In genomic region chr12:50066402-50066801, GRCh38 we compare ENCODE assay signal across 9 cellular contexts. TPM values are rescaled to one million over a fixed set of nuclear protein-coding genes. Genes with fewer than 3 reads are reported as not detected.
DNase-seq lines count a peak whose midpoint lies in the region; ATAC-seq and TF ChIP-seq lines count a peak whose summit lies in the region.
"Had no signal": no experiment of that assay in that cellular context is flagged by ENCODE, and none has a peak within 500 bp of the region (broad histone marks: within the 10 kb centered on the region; RNA-seq: fewer than 3 reads in every experiment).

No MANE protein-coding gene starts in this region.

- no peak for ATAC-seq in HG02610 (IDR thresholded peaks at IDR 0.05; ENCODE audit: unreplicated experiment)

- H3K4me2 ChIP-seq in GM23248 (ENCODE audit: unreplicated experiment): peak overlapping the region; percentile 44

- no peak overlapping the region for H2AFZ ChIP-seq in GM23248

- H3K27me3 ChIP-seq in GM23248 (replicated peaks; ENCODE audit: insufficient read depth) (no peaks in the 10 kb centered on the region), NT2/D1 (ENCODE audit: insufficient read depth, insufficient read length) (peaks cover 8% of the 10 kb centered on the region)
- H3K27me3 ChIP-seq: Peyer's patch had no signal

- peak overlapping the region; percentile 38; the same call in 1 of the 2 replicates for H3K9ac ChIP-seq in GM23248
- H3K9ac ChIP-seq in NT2/D1 (ENCODE audit: insufficient read length, low read depth): no peak overlapping the region

- peaks cover 11% of the 10 kb centered on the region for H3K4me1 ChIP-seq in GM23248 (ENCODE audit: insufficient read depth)
- H3K4me1 ChIP-seq in NT2/D1 (ENCODE audit: insufficient read depth, insufficient read length): peaks cover 11% of the 10 kb centered on the region

- DNase-seq in GM23248: peak; percentile 94
- peak; percentile 78 for DNase-seq in NT2/D1 (ENCODE audit: low read depth, low spot score)
- DNase-seq in fibroblast of the aortic adventitia (ENCODE audit: low read depth): peak; percentile 61
- DNase-seq in retinal pigment epithelial cell (ENCODE audit: low read depth): peak; percentile 80
- DNase-seq in cortex of kidney (lab: John Stamatoyannopoulos, UW): no peak
- DNase-seq in DMS79 (lab: John Stamatoyannopoulos, UW): no peak
- DNase-seq in Ammon's horn (ENCODE audit: low spot score): no peak
- DNase-seq: Peyer's patch had no signal

- H3K79me2 ChIP-seq in GM23248 (ENCODE audit: insufficient read depth): no peaks in the 10 kb centered on the region

- TF ChIP-seq CTCF in fibroblast of the aortic adventitia (IDR thresholded peaks at IDR 0.05; ENCODE audit: insufficient read depth, low read length) (no peak), retinal pigment epithelial cell (conservative IDR thresholded peaks at IDR 0.05; ENCODE audit: low read depth, low read length) (no peak)

- peak overlapping the region; percentile 64 for H3K27ac ChIP-seq in GM23248

- no peaks in the 10 kb centered on the region for H3K9me2 ChIP-seq in GM23248 (ENCODE audit: insufficient read depth)

- H3F3A ChIP-seq in GM23248 (ENCODE audit: insufficient read depth): peaks cover 10% of the 10 kb centered on the region; the same call in 1 of the 2 replicates

- H3K4me3 ChIP-seq in GM23248: no peak overlapping the region
- no peak overlapping the region for H3K4me3 ChIP-seq in NT2/D1 (ENCODE audit: insufficient read length, low read depth)
- H3K4me3 ChIP-seq in fibroblast of the aortic adventitia (ENCODE audit: low read depth, low read length): no peak overlapping the region
- H3K4me3 ChIP-seq in retinal pigment epithelial cell (ENCODE audit: low read length): no peak overlapping the region
- H3K4me3 ChIP-seq: Peyer's patch had no signal

- in situ Hi-C loops in GM23248 (cut with MboI): loop anchor here (25.0 kb wide), 1 partner anchor 204 kb away; no protein-coding TSS in a partner anchor

- H4K20me1 ChIP-seq in GM23248 (ENCODE audit: insufficient read depth): no peaks in the 10 kb centered on the region

- WGBS in GM23248 (ENCODE audit: low coverage in 1 of 2, low lambda C conversion rate in 2 of 2, missing lambda C conversion rate in 2 of 2), 2 experiments: 52 to 59% methylated on average over 5 of the region's 5 CpGs

- no peaks in the 10 kb centered on the region for H3K9me3 ChIP-seq in GM23248 (ENCODE audit: low read depth)
- H3K9me3 ChIP-seq in NT2/D1 (ENCODE audit: insufficient read depth, low read length): no peaks in the 10 kb centered on the region
- H3K9me3 ChIP-seq: Peyer's patch had no signal

- H3K36me3 ChIP-seq in GM23248 (ENCODE audit: low read depth) (no peaks in the 10 kb centered on the region), NT2/D1 (ENCODE audit: insufficient read depth, insufficient read length, low read length) (no peaks in the 10 kb centered on the region)
- H3K36me3 ChIP-seq: Peyer's patch had no signal

RNA-seq across cellular contexts. Expression of gene ASIC1, which starts 9.0 kb away (rescaled TPM):
- total RNA-seq in GM23248 (2014; rRNA removed; shearing (Covaris generic)): 0.13 and 1.9 TPM in 2 replicates
- 0.95 and 1.4 TPM in 2 replicates for polyA plus RNA-seq in GM23248 (2016; fragmentation: Nextera tagmentation; extraction: Ambion mirVana)
- total RNA-seq in fibroblast of the aortic adventitia (ENCODE audit: low replicate concordance): 4.9 and 5.2 TPM in 2 replicates

RNA-seq across cellular contexts. Expression of gene SMARCD1, which starts 18.7 kb away (rescaled TPM):
- total RNA-seq in GM23248 (2014; rRNA removed; shearing (Covaris generic)): 41.9 and 48.3 TPM in 2 replicates
- polyA plus RNA-seq in GM23248 (2016; fragmentation: Nextera tagmentation; extraction: Ambion mirVana): 6.4 and 8.2 TPM in 2 replicates
- total RNA-seq in fibroblast of the aortic adventitia (ENCODE audit: low replicate concordance): 33.4 and 49.0 TPM in 2 replicates

RNA-seq across cellular contexts. Expression of gene GPD1, which starts 37.4 kb away (rescaled TPM):
- total RNA-seq in GM23248 (2014; rRNA removed; shearing (Covaris generic)): 0.13 TPM in 1 of 2 replicates, not detected in the other
- not detected in 2 replicates for polyA plus RNA-seq in GM23248 (2016; fragmentation: Nextera tagmentation; extraction: Ambion mirVana)
- total RNA-seq in fibroblast of the aortic adventitia (ENCODE audit: low replicate concordance): 0.36 TPM in 1 of 2 replicates, not detected in the other

RNA-seq across cellular contexts. Expression of gene RACGAP1, which starts 41.1 kb away (rescaled TPM):
- total RNA-seq in GM23248 (2014; rRNA removed; shearing (Covaris generic)): 55.4 and 63.5 TPM in 2 replicates
- polyA plus RNA-seq in GM23248 (2016; fragmentation: Nextera tagmentation; extraction: Ambion mirVana): 35.4 and 35.7 TPM in 2 replicates
- 18.6 and 88.1 TPM in 2 replicates for total RNA-seq in fibroblast of the aortic adventitia (ENCODE audit: low replicate concordance)

RNA-seq across cellular contexts. Expression of gene COX14, which starts 45.6 kb away (rescaled TPM):
- total RNA-seq in GM23248 (2014; rRNA removed; shearing (Covaris generic)): 24.4 and 53.4 TPM in 2 replicates
- polyA plus RNA-seq in GM23248 (2016; fragmentation: Nextera tagmentation; extraction: Ambion mirVana): 122 and 125 TPM in 2 replicates
- total RNA-seq in fibroblast of the aortic adventitia (ENCODE audit: low replicate concordance): 12.5 and 36.4 TPM in 2 replicates

Comparison
In these comparisons a context has a peak if more than half of its experiments do, and no peak if none do; other contexts are left out.
1. DNase-seq: peak in GM23248 (single experiment), NT2/D1 (single experiment), fibroblast of the aortic adventitia (single experiment) and retinal pigment epithelial cell (single experiment); none in cortex of kidney (single experiment), DMS79 (single experiment) and Ammon's horn (single experiment).